8 cellular contexts compared by ENCODE assay signal in genomic region chr1:212284744-212285684, GRCh38. TPM values are rescaled to one million over a fixed set of nuclear protein-coding genes. Genes with fewer than 3 reads are reported as not detected.
DNase-seq lines count a peak whose midpoint lies in the region; ATAC-seq and TF ChIP-seq lines count a peak whose summit lies in the region.

Gene PPP2R5A, plus strand, starts transcription at chr1:212285410. Its CDS starts 701 bp downstream, at chr1:212286111.

- CTCF ChIA-PET in HEK293T (lab: Yijun Ruan, JAX), result interaction anchor here (0.5 to 0.9 kb wide), 2 partner anchors 9 to 194 kb away, joined by 3 read pairs; no protein-coding TSS in a partner anchor
- CTCF ChIA-PET in activated naive CD4-positive, alpha-beta T cell treated with anti-CD3 and anti-CD28 coated beads, Interleukin-2, amount 10 ng/mL, durations not matched to agents 7 days and 5 days (lab: Charles Lee), result interaction anchor here (0.7 to 1.7 kb wide), 7 partner anchors 13 to 250 kb away, joined by 3 to 8 read pairs (median 3); partner anchors contain the start of gene INTS7

- DNase-seq in GM04503 (ENCODE audit: low read depth) (peak; percentile 88), HEK293T (ENCODE audit: extremely low spot score) (peak; percentile 98), MV-4-11 (lab: John Stamatoyannopoulos, UW) (peak; percentile 99), SK-N-DZ (ENCODE audit: low spot score) (peak; percentile 98), non-pigmented ciliary epithelial cell (ENCODE audit: low read depth) (peak; percentile 96), suprapubic skin (ENCODE audit: low spot score in 2 of 2) (peak; percentile 99)
- peak; percentile 99 for DNase-seq in activated naive CD4-positive, alpha-beta T cell treated with anti-CD3 and anti-CD28 coated beads, Interleukin-2, amount 10 ng/mL, durations not matched to agents 7 days and 5 days

- WGBS in gastroesophageal sphincter (ENCODE audit: low coverage in 1 of 2), 2 donors, result 1 to 2% methylated on average over 9 to 28 of the region's 92 CpGs
- under 1% methylated on average over 20 of the region's 92 CpGs for WGBS in suprapubic skin

- peak; percentile 98 for ATAC-seq in gastroesophageal sphincter

- TF ChIP-seq EP300 in gastroesophageal sphincter (IDR thresholded peaks at IDR 0.05) (no peak), suprapubic skin (IDR thresholded peaks at IDR 0.05) (no peak)

- POLR2A ChIA-PET in HEK293T (lab: Yijun Ruan, JAX), result interaction anchor here (0.6 to 2.6 kb wide), 7 partner anchors 14 to 250 kb away, joined by 3 to 15 read pairs (median 3); partner anchors contain the start of genes DTL and INTS7

- peak; percentile 96 to 97 for TF ChIP-seq POLR2A in gastroesophageal sphincter (IDR thresholded peaks at IDR 0.05)
- peak; percentile 88 to 89 for TF ChIP-seq POLR2A in suprapubic skin (IDR thresholded peaks at IDR 0.05)

- H3K36me3 ChIP-seq in gastroesophageal sphincter, result no peaks in the 10 kb centered on the region
- no peaks in the 10 kb centered on the region for H3K36me3 ChIP-seq in suprapubic skin

- peak within 1 kb of the TSS; percentile 100 for H3K27ac Mint-ChIP-seq in activated naive CD4-positive, alpha-beta T cell treated with anti-CD3 and anti-CD28 coated beads, Interleukin-2, amount 10 ng/mL, durations not matched to agents 7 days and 5 days

- H3K27me3 ChIP-seq in gastroesophageal sphincter, result no peaks in the 10 kb centered on the region
- H3K27me3 ChIP-seq in suprapubic skin, result no peaks in the 10 kb centered on the region

- H3K4me3 Mint-ChIP-seq in activated naive CD4-positive, alpha-beta T cell treated with anti-CD3 and anti-CD28 coated beads, Interleukin-2, amount 10 ng/mL, durations not matched to agents 7 days and 5 days, result peak within 1 kb of the TSS; percentile 100

- H3K4me1 ChIP-seq in gastroesophageal sphincter (peaks cover 6 to 39% (median 11%) of the 10 kb centered on the region in 3 donors), suprapubic skin (peaks cover 35% of the 10 kb centered on the region)

- peaks cover 45% of the 10 kb centered on the region for H3K4me1 Mint-ChIP-seq in activated naive CD4-positive, alpha-beta T cell treated with anti-CD3 and anti-CD28 coated beads, Interleukin-2, amount 10 ng/mL, durations not matched to agents 7 days and 5 days

- peak within 1 kb of the TSS; percentile 87 to 88 for H3K4me3 ChIP-seq in gastroesophageal sphincter
- H3K4me3 ChIP-seq in suprapubic skin, result peak within 1 kb of the TSS; percentile 89

- H3K36me3 Mint-ChIP-seq in activated naive CD4-positive, alpha-beta T cell treated with anti-CD3 and anti-CD28 coated beads, Interleukin-2, amount 10 ng/mL, durations not matched to agents 7 days and 5 days, result peaks cover 34% of the 10 kb centered on the region

- peak in 2 of 4 experiments; percentile 29 to 46 for TF ChIP-seq CTCF in gastroesophageal sphincter (IDR thresholded peaks at IDR 0.05)
- no peak for TF ChIP-seq CTCF in suprapubic skin (IDR thresholded peaks at IDR 0.05)

- peaks cover 12% of the 10 kb centered on the region for H3K27me3 Mint-ChIP-seq in activated naive CD4-positive, alpha-beta T cell treated with anti-CD3 and anti-CD28 coated beads, Interleukin-2, amount 10 ng/mL, durations not matched to agents 7 days and 5 days

- H3K27ac ChIP-seq in gastroesophageal sphincter (peak within 1 kb of the TSS; percentile 97 to 100 (median 98)), suprapubic skin (peak within 1 kb of the TSS; percentile 99)

- no peaks in the 10 kb centered on the region for H3K9me3 Mint-ChIP-seq in activated naive CD4-positive, alpha-beta T cell treated with anti-CD3 and anti-CD28 coated beads, Interleukin-2, amount 10 ng/mL, durations not matched to agents 7 days and 5 days

- H3K9me3 ChIP-seq in gastroesophageal sphincter, result no peaks in the 10 kb centered on the region
- no peaks in the 10 kb centered on the region for H3K9me3 ChIP-seq in suprapubic skin

TF ChIP-seq in HEK293T, 16 proteins besides CTCF, POLR2A, EP300 and RAD21:
- TF ChIP-seq NFRKB (IDR thresholded peaks at IDR 0.05), result no peak
- no peak for TF ChIP-seq FOXK2 (IDR thresholded peaks at IDR 0.05)
- TF ChIP-seq SUZ12 (IDR thresholded peaks at IDR 0.05), result no peak
- no peak for TF ChIP-seq SP1 (IDR thresholded peaks at IDR 0.05)
- peak; percentile 78 for TF ChIP-seq CTBP1 (IDR thresholded peaks at IDR 0.05; ENCODE audit: borderline replicate concordance)
- TF ChIP-seq ELF4 (IDR thresholded peaks at IDR 0.05), result no peak
- TF ChIP-seq LEF1 (IDR thresholded peaks at IDR 0.05; ENCODE audit: borderline replicate concordance), result peak; percentile 78
- TF ChIP-seq FOXM1 (IDR thresholded peaks at IDR 0.05; ENCODE audit: borderline replicate concordance), result no peak; the same call in 1 of the 2 replicates
- peak; percentile 51; the same call in 1 of the 2 replicates for TF ChIP-seq ARNT (IDR thresholded peaks at IDR 0.05)
- TF ChIP-seq HDGF (IDR thresholded peaks at IDR 0.05; ENCODE audit: borderline replicate concordance), result peak; percentile 58; the same call in 1 of the 2 replicates
- no peak for TF ChIP-seq FOXA1 (IDR thresholded peaks at IDR 0.05)
- no peak for TF ChIP-seq ZNF384 (IDR thresholded peaks at IDR 0.05)
- TF ChIP-seq L3MBTL2 (conservative IDR thresholded peaks at IDR 0.05), result peak; percentile 83
- peak; percentile 99 for TF ChIP-seq PKNOX1 (IDR thresholded peaks at IDR 0.05)
- TF ChIP-seq BHLHE40 (IDR thresholded peaks at IDR 0.05; ENCODE audit: borderline replicate concordance), result no peak
- peak; percentile 66; the same call in 1 of the 2 replicates for TF ChIP-seq TARDBP (IDR thresholded peaks at IDR 0.05)
TF ChIP-seq in HEK293T: peak in this region for 7.

RNA-seq across cellular contexts. Expression of gene PPP2R5A, which starts in this region (rescaled TPM):
- 10.5 and 12.3 TPM in 2 replicates for polyA plus RNA-seq in SK-N-DZ (2014; cell fraction: cytosol; rRNA removed)
- polyA plus RNA-seq in SK-N-DZ (2014; cell fraction: nucleus; rRNA removed), result 6.0 and 8.1 TPM in 2 replicates
- total RNA-seq in gastroesophageal sphincter (10 to 100 TPM; 43.2 to 88.9 (median 59.5) TPM), suprapubic skin (10 to 100 TPM; 44.6 to 58.2 (median 50.5) TPM)

Comparison
In these comparisons a context has a peak if more than half of its experiments do, and no peak if none do; other contexts are left out.
1. Peak in every context shown above with its lines: DNase-seq, ATAC-seq, H3K4me3 ChIP-seq and H3K27ac ChIP-seq.